ENCODE assay signal across 8 cellular contexts in the genomic region with DNA sequence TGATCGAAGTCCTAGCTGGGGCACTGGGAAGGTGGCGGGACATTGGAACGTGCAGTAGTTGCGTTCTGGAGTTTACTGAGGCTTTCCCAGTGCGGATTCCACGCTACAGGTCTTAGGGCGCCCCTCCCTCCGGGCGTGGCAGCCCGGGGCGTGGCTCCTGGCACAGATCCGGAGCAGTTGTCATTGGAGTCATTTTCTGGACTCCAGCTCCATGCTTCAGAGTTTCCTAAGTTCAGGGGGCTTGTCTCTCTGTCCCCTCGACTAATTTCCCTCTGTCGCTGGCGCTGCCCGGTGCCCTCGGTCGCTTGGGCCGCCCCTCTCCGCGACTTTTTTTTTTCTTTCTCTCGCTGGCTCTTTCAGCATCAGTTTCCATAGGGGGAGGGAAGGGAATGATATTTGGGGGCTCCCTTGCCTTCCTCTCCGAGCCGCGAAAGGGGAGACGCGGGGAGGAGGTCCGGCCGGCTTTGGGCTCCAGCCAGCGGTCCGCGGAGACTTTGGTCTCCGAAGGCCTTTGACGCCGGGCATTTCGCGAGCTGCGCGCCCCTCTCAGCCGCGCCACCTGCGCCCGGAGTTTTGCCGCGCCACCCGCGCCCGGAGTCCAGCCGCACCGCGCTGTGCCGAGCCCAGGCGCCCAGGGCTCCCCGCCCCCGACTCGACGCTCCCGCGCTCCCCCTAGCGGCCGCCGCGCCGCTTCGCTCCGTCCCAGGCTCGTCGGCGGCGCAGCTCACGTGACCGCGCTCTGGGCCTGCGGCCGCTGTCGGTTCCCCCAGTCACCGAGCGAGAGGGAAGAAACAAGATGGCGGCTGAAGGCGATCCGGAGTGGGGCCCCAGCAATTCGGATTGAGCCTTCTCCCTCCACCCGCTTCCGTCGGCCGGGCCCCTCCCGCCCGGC. TPM values are rescaled to one million over a fixed set of nuclear protein-coding genes. Genes with fewer than 3 reads are reported as not detected.
DNase-seq lines count a peak whose midpoint lies in the region; FAIRE-seq and TF ChIP-seq lines count a peak whose summit lies in the region.

A gene with protein sequence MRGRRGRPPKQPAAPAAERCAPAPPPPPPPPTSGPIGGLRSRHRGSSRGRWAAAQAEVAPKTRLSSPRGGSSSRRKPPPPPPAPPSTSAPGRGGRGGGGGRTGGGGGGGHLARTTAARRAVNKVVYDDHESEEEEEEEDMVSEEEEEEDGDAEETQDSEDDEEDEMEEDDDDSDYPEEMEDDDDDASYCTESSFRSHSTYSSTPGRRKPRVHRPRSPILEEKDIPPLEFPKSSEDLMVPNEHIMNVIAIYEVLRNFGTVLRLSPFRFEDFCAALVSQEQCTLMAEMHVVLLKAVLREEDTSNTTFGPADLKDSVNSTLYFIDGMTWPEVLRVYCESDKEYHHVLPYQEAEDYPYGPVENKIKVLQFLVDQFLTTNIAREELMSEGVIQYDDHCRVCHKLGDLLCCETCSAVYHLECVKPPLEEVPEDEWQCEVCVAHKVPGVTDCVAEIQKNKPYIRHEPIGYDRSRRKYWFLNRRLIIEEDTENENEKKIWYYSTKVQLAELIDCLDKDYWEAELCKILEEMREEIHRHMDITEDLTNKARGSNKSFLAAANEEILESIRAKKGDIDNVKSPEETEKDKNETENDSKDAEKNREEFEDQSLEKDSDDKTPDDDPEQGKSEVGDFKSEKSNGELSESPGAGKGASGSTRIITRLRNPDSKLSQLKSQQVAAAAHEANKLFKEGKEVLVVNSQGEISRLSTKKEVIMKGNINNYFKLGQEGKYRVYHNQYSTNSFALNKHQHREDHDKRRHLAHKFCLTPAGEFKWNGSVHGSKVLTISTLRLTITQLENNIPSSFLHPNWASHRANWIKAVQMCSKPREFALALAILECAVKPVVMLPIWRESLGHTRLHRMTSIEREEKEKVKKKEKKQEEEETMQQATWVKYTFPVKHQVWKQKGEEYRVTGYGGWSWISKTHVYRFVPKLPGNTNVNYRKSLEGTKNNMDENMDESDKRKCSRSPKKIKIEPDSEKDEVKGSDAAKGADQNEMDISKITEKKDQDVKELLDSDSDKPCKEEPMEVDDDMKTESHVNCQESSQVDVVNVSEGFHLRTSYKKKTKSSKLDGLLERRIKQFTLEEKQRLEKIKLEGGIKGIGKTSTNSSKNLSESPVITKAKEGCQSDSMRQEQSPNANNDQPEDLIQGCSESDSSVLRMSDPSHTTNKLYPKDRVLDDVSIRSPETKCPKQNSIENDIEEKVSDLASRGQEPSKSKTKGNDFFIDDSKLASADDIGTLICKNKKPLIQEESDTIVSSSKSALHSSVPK (N-terminal part only) (plus strand): TSS at position 769 of the 892 bp plus-strand sequence. CDS start 222 bp downstream, outside the sequence.

- peak within 1 kb of the TSS; percentile 99 for H3K27ac Mint-ChIP-seq in neural progenitor cell

- H2AFZ ChIP-seq in neural progenitor cell (replicated peaks), result peak within 1 kb of the TSS; percentile 94

- TF ChIP-seq POLR2A in H54 (IDR thresholded peaks at IDR 0.05; ENCODE audit: low read depth, low read length), result peak; percentile 77

- H3K9ac ChIP-seq in ES-I3 (ENCODE audit: low read depth, low read length), result peak within 1 kb of the TSS; percentile 88
- H3K9ac ChIP-seq in neural progenitor cell, result peak within 1 kb of the TSS; percentile 63

- peaks cover 12% of the 10 kb centered on the region for H3K27me3 ChIP-seq in neural progenitor cell

- H3K36me3 Mint-ChIP-seq in neural progenitor cell, result peaks cover 3% of the 10 kb centered on the region

- no peaks in the 10 kb centered on the region for H3K9me3 ChIP-seq in ES-I3 (ENCODE audit: control insufficient read depth, insufficient read depth, low read length)
- no peaks in the 10 kb centered on the region for H3K9me3 ChIP-seq in neural progenitor cell (ENCODE audit: low read depth)

- peak; percentile 30 for FAIRE-seq in H54 (lab: Jason Lieb, UNC)

- H3F3A ChIP-seq in neural progenitor cell (ENCODE audit: low read depth), result peaks cover 25% of the 10 kb centered on the region

- H3K27ac ChIP-seq in neural progenitor cell, result peak within 1 kb of the TSS; percentile 96

- no peaks in the 10 kb centered on the region for H3K9me3 Mint-ChIP-seq in neural progenitor cell

- H3K4me3 Mint-ChIP-seq in neural progenitor cell, result peak within 1 kb of the TSS; percentile 97

- H3K4me1 ChIP-seq in ES-I3 (ENCODE audit: insufficient read depth, low read length), result peaks cover 5% of the 10 kb centered on the region; the same call in 1 of the 2 replicates
- H3K4me1 ChIP-seq in neural progenitor cell, result peaks cover 26% of the 10 kb centered on the region

- H3K36me3 ChIP-seq in ES-I3 (ENCODE audit: insufficient read depth, low read length), result no peaks in the 10 kb centered on the region
- no peaks in the 10 kb centered on the region for H3K36me3 ChIP-seq in neural progenitor cell

- peaks cover 29% of the 10 kb centered on the region for H4K20me1 ChIP-seq in neural progenitor cell (ENCODE audit: low read depth)

- peak; percentile 96 for DNase-seq in H54 (ENCODE audit: insufficient read length, low spot score)
- DNase-seq in LoVo (ENCODE audit: low spot score), result peak; percentile 93
- peak; percentile 66 to 85 for DNase-seq in SHP77 (lab: John Stamatoyannopoulos, UW)
- DNase-seq in activated effector memory CD4-positive, alpha-beta T cell treated with anti-CD3 and anti-CD28 coated beads, Interleukin-2, amount 50 U/mL, for 16 hours, result peak; percentile 97
- peak; percentile 90 for DNase-seq in fibroblast of villous mesenchyme (ENCODE audit: low read depth)
- DNase-seq in neural progenitor cell (ENCODE audit: low spot score), result peak; percentile 97
- DNase-seq in stromal cell of bone marrow (ENCODE audit: low read depth), result peak; percentile 79

- peaks cover 41% of the 10 kb centered on the region for H3K79me2 ChIP-seq in neural progenitor cell (ENCODE audit: low read depth)

- H3K4me1 Mint-ChIP-seq in neural progenitor cell, result peaks cover 24% of the 10 kb centered on the region

- peaks cover 5% of the 10 kb centered on the region for H3K27me3 Mint-ChIP-seq in neural progenitor cell (ENCODE audit: insufficient read depth, low read depth)

- H3K4me3 ChIP-seq in fibroblast of villous mesenchyme (ENCODE audit: low read depth, low read length) (peak within 1 kb of the TSS; percentile 92), neural progenitor cell (peak within 1 kb of the TSS; percentile 73)

- TF ChIP-seq CTCF in fibroblast of villous mesenchyme (IDR thresholded peaks at IDR 0.05; ENCODE audit: insufficient read depth, low read depth, low read length) (peak; percentile 81), neural progenitor cell (IDR thresholded peaks at IDR 0.05) (peak; percentile 89)

- peak within 1 kb of the TSS; percentile 91 for H3K4me2 ChIP-seq in neural progenitor cell

RNA-seq across cellular contexts. Expression of the gene that starts here (rescaled TPM):
- total RNA-seq in fibroblast of villous mesenchyme (46.7 and 56.1 TPM in 2 replicates), neural progenitor cell (ENCODE audit: low replicate concordance) (95.6 and 129 TPM in 2 replicates)

Comparison
In these comparisons a context has a peak if more than half of its experiments do, and no peak if none do; other contexts are left out.
1. Peak in every context shown above with its lines: DNase-seq, H3K4me3 ChIP-seq and H3K27ac ChIP-seq.